20 cellular contexts compared by ENCODE assay signal in genomic region chr1:40838980-40839942, GRCh38. TPM values are rescaled to one million over a fixed set of nuclear protein-coding genes. Genes with fewer than 3 reads are reported as not detected.
DNase-seq lines count a peak whose midpoint lies in the region; ATAC-seq and TF ChIP-seq lines count a peak whose summit lies in the region.
"Had no signal": no experiment of that assay in that cellular context is flagged by ENCODE, and none has a peak within 500 bp of the region (broad histone marks: within the 10 kb centered on the region; RNA-seq: fewer than 3 reads in every experiment).

No MANE protein-coding gene starts in this region.

- H3K9me3 Mint-ChIP-seq in activated CD4-positive, alpha-beta T cell treated with anti-CD3 and anti-CD28 coated beads, Interleukin-2, amount 10 ng/mL, durations not matched to agents 24 days and 14 days = peaks cover 6% of the 10 kb centered on the region
- H3K9me3 Mint-ChIP-seq in mesothelial cell of epicardium = peaks cover 6% of the 10 kb centered on the region

- peaks cover 18% of the 10 kb centered on the region for H3K27me3 ChIP-seq in osteoblast (ENCODE audit: insufficient read depth, low read length)
- H3K27me3 ChIP-seq: Peyer's patch had no signal

- peaks cover 2% of the 10 kb centered on the region for H3K36me3 Mint-ChIP-seq in activated CD4-positive, alpha-beta T cell treated with anti-CD3 and anti-CD28 coated beads, Interleukin-2, amount 10 ng/mL, durations not matched to agents 24 days and 14 days (ENCODE audit: low read depth)
- H3K36me3 Mint-ChIP-seq in mesothelial cell of epicardium = no peaks in the 10 kb centered on the region

- H3K4me3 ChIP-seq in HEK293 (ENCODE audit: low read depth, low read length) (no peak overlapping the region), osteoblast (ENCODE audit: insufficient read depth, low read length) (no peak overlapping the region)
- H3K4me3 ChIP-seq: Peyer's patch had no signal

- H3K4me1 ChIP-seq in HEK293 (ENCODE audit: control insufficient read depth, insufficient read depth, low read length) (no peaks in the 10 kb centered on the region), osteoblast (ENCODE audit: insufficient read depth, low read length) (no peaks in the 10 kb centered on the region)
- H3K4me1 ChIP-seq: Peyer's patch had no signal

- H3K4me1 Mint-ChIP-seq in activated CD4-positive, alpha-beta T cell treated with anti-CD3 and anti-CD28 coated beads, Interleukin-2, amount 10 ng/mL, durations not matched to agents 24 days and 14 days = peaks cover 26% of the 10 kb centered on the region
- H3K4me1 Mint-ChIP-seq in mesothelial cell of epicardium = no peaks in the 10 kb centered on the region

- no peak for DNase-seq in activated CD4-positive, alpha-beta T cell treated with anti-CD3 and anti-CD28 coated beads, Interleukin-2, amount 10 ng/mL, durations not matched to agents 24 days and 14 days
- DNase-seq in activated CD4-positive, alpha-beta T cell treated with anti-CD3 and anti-CD28 coated beads, Interleukin-2, amount 50 U/mL, for 1 hour = no peak
- peak; percentile 58 for DNase-seq in kidney tubule cell (ENCODE audit: low spot score)
- peak; percentile 60 for DNase-seq in osteoblast (ENCODE audit: insufficient read length, low spot score, missing footprints)
- no peak for DNase-seq in mesothelial cell of epicardium (ENCODE audit: low spot score in 2 of 2, unreplicated experiment in 2 of 2)
- DNase-seq: C1 segment of cervical spinal cord, COR-L47, DMS153, EL, H7, Kasumi-1, NCI-H1436, NCI-H2029 treated with DMSO at 0.1 percent for 48 hours, NCI-H510A, Peyer's patch, Right ventricle myocardium superior had no signal

- POLR2A ChIA-PET in HEK293 (lab: Yijun Ruan, JAX) = no interaction called here

- ATAC-seq in GM19324 (IDR thresholded peaks at IDR 0.05; ENCODE audit: low FRiP score, unreplicated experiment) (no peak), GM21390 (IDR thresholded peaks at IDR 0.05; ENCODE audit: unreplicated experiment) (no peak)

- H3K79me2 ChIP-seq in osteoblast (ENCODE audit: insufficient read depth, low read length) = no peaks in the 10 kb centered on the region

- no peak for TF ChIP-seq CTCF in HEK293 (tag by site-specific recombination; IDR thresholded peaks at IDR 0.05)
- TF ChIP-seq CTCF in osteoblast (IDR thresholded peaks at IDR 0.05; ENCODE audit: extremely low read depth, low read depth, low read length) = no peak
- TF ChIP-seq CTCF in mesothelial cell of epicardium (IDR thresholded peaks at IDR 0.05; ENCODE audit: unreplicated experiment) = no peak

- intact Hi-C loops in activated CD4-positive, alpha-beta T cell treated with anti-CD3 and anti-CD28 coated beads, Interleukin-2, amount 10 ng/mL, durations not matched to agents 24 days and 14 days (cut with micrococcal nuclease) = no loop called here

- H3K36me3 ChIP-seq in HEK293 (ENCODE audit: control insufficient read depth in 2 of 2, insufficient read depth in 1 of 2, low read length in 2 of 2) (no peaks in the 10 kb centered on the region), osteoblast (ENCODE audit: insufficient read depth, low read length) (no peaks in the 10 kb centered on the region)
- H3K36me3 ChIP-seq: Peyer's patch had no signal

- peaks cover 3% of the 10 kb centered on the region for H3K27me3 Mint-ChIP-seq in activated CD4-positive, alpha-beta T cell treated with anti-CD3 and anti-CD28 coated beads, Interleukin-2, amount 10 ng/mL, durations not matched to agents 24 days and 14 days
- peaks cover 5% of the 10 kb centered on the region for H3K27me3 Mint-ChIP-seq in mesothelial cell of epicardium (ENCODE audit: low read depth)

- no peak overlapping the region for H3K27ac ChIP-seq in HEK293 (ENCODE audit: extremely low read depth, low read depth, low read length)
- H3K27ac ChIP-seq in osteoblast (ENCODE audit: low read depth, low read length) = no peak overlapping the region
- H3K27ac ChIP-seq: 22Rv1, Peyer's patch had no signal

- H3K9me3 ChIP-seq in HEK293 (ENCODE audit: control insufficient read depth, insufficient read depth, low read depth, low read length) = no peaks in the 10 kb centered on the region
- H3K9me3 ChIP-seq in osteoblast (ENCODE audit: low read depth, low read length) = peaks cover 8% of the 10 kb centered on the region
- H3K9me3 ChIP-seq: Peyer's patch had no signal

- CTCF ChIA-PET in HEK293 (lab: Yijun Ruan, JAX) = interaction anchor here (0.7 to 0.9 kb wide), 3 partner anchors 9 to 127 kb away, joined by 3 to 5 read pairs (median 3); no protein-coding TSS in a partner anchor

- no peak overlapping the region for H3K4me2 ChIP-seq in osteoblast (ENCODE audit: insufficient read depth, low read length)

- no peak overlapping the region for H2AFZ ChIP-seq in osteoblast (ENCODE audit: low read length)

- H3K4me3 Mint-ChIP-seq in activated CD4-positive, alpha-beta T cell treated with anti-CD3 and anti-CD28 coated beads, Interleukin-2, amount 10 ng/mL, durations not matched to agents 24 days and 14 days = no peak overlapping the region
- no peak overlapping the region for H3K4me3 Mint-ChIP-seq in mesothelial cell of epicardium

- H3K27ac Mint-ChIP-seq in activated CD4-positive, alpha-beta T cell treated with anti-CD3 and anti-CD28 coated beads, Interleukin-2, amount 10 ng/mL, durations not matched to agents 24 days and 14 days = peak overlapping the region; percentile 32
- no peak overlapping the region for H3K27ac Mint-ChIP-seq in mesothelial cell of epicardium

- no peaks in the 10 kb centered on the region for H4K20me1 ChIP-seq in osteoblast (ENCODE audit: insufficient read depth, low read length)

TF ChIP-seq in HEK293, 187 proteins besides CTCF, POLR2A, EP300 and RAD21:
- no peak for TF ChIP-seq ZNF280C (tag by site-specific recombination; IDR thresholded peaks at IDR 0.05)
- TF ChIP-seq GLIS2 (tag by site-specific recombination; IDR thresholded peaks at IDR 0.05) = peak; percentile 28; the same call in 1 of the 2 replicates
- TF ChIP-seq ZIC2 (tag by site-specific recombination; IDR thresholded peaks at IDR 0.05) = peak; percentile 76
- TF ChIP-seq GLIS1 (tag by site-specific recombination; IDR thresholded peaks at IDR 0.05) = peak; percentile 41

RNA-seq across cellular contexts. Expression of gene CITED4, which starts 22.9 kb away (rescaled TPM):
- total RNA-seq in activated CD4-positive, alpha-beta T cell treated with anti-CD3 and anti-CD28 coated beads, Interleukin-2, amount 10 ng/mL, durations not matched to agents 24 days and 14 days = 5.5 and 6.0 TPM in 2 replicates
- total RNA-seq in osteoblast (1.2 and 3.3 TPM in 2 replicates), mesothelial cell of epicardium (14.2 to 14.6 TPM (median 14.4 TPM) in 3 replicates)

RNA-seq across cellular contexts. Expression of gene KCNQ4, which starts 55.7 kb away (rescaled TPM):
- total RNA-seq in activated CD4-positive, alpha-beta T cell treated with anti-CD3 and anti-CD28 coated beads, Interleukin-2, amount 10 ng/mL, durations not matched to agents 24 days and 14 days = 1.4 and 1.5 TPM in 2 replicates
- total RNA-seq in osteoblast (not detected in 2 replicates), mesothelial cell of epicardium (0.78 to 0.97 TPM (median 0.79 TPM) in 3 replicates)

Comparison
In these comparisons a context has a peak if more than half of its experiments do, and no peak if none do; other contexts are left out.
1. DNase-seq: peak in kidney tubule cell (single experiment) and osteoblast (single experiment); none in activated CD4-positive, alpha-beta T cell treated with anti-CD3 and anti-CD28 coated beads, Interleukin-2, amount 10 ng/mL, durations not matched to agents 24 days and 14 days (single experiment), activated CD4-positive, alpha-beta T cell treated with anti-CD3 and anti-CD28 coated beads, Interleukin-2, amount 50 U/mL, for 1 hour (single experiment) and mesothelial cell of epicardium (0 of 2).